ENCODE assay signal across 1 cellular context in genomic region chr14:61253064-61253753, GRCh38.
TF ChIP-seq lines count a peak whose summit lies in the region.

No MANE protein-coding gene starts in this region.

TF ChIP-seq in K562, 482 proteins besides CTCF, POLR2A, EP300 and RAD21 (continued from another document):
- TF ChIP-seq ZNF444 (CRISPR knock-in tag; IDR thresholded peaks at IDR 0.05) (no peak), WHSC1 (IDR thresholded peaks at IDR 0.05; ENCODE audit: low read length) (no peak), STAT5B (CRISPR knock-in tag; IDR thresholded peaks at IDR 0.05) (no peak), POU5F1 (IDR thresholded peaks at IDR 0.05; ENCODE audit: borderline replicate concordance, low read depth, low read length, partially characterized antibody) (no peak), MIER1 (IDR thresholded peaks at IDR 0.05; ENCODE audit: low read depth) (no peak)
